Comparison of ENCODE assay signal across 15 cellular contexts in the genomic region with DNA sequence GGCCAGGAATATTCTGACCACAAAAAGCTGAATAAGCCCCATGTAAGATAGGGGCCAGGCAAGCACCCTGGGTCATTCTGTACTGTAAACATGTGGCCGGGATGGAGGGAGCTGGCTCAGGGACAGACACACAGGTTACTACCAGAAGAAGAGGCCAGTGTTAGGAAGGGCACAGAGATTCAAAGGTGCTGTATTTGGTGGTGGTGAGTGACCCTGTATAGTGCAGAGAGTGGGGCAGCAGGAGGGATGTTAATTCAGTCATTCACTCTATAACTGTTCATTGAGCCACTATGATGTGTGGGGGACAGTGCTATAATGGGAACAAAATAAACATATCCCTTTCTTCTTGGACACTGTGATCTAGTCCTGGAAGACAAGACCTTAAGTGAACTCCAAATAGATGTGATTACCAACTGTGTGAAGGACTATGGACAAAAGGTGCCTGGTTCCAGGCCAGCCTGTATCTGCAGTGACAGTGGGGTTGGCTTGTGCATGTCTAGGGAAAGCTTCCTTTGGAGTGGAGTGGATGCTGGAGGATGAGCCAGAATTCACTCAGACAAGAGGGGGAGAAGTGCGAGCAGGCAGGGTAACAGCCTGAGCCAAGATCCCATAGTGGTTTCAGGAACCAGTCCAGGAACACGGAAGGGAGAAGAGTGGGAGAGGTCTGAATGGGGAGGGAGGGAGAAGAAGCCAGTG.
"Had no signal": no experiment of that assay in that cellular context is flagged by ENCODE, and none has a peak within 500 bp of the region (broad histone marks: within the 10 kb centered on the region; RNA-seq: fewer than 3 reads in every experiment).

No MANE protein-coding gene starts in this region.

- H3K4me2 ChIP-seq: hepatocyte had no signal

- H3K9me3 Mint-ChIP-seq: activated B cell treated with CpG ODN at 0.5 μM for 24 hours; activated CD4-positive, alpha-beta T cell treated with anti-CD3 and anti-CD28 coated beads, Interleukin-2, amount 10 ng/mL, durations not matched to agents 24 days and 14 days; activated naive CD8-positive, alpha-beta T cell treated with anti-CD3 and anti-CD28 coated beads for 36 hours; activated T-cell treated with anti-CD3 and anti-CD28 coated beads, Interleukin-2, amount 50 U/mL, for 4 hours; memory B cell; nephron; T-helper 1 cell treated with Interleukin-12 subunit alpha and Interleukin-12 subunit beta and Interleukin-4 antibody, amounts not matched to agents 30 μg/mL and 1 μg/mL, for 36 hours had no signal

- H3K27ac ChIP-seq: colonic mucosa, hepatocyte had no signal

- H3K4me3 ChIP-seq: colonic mucosa, hepatocyte had no signal

- ATAC-seq: activated T-cell treated with anti-CD3 and anti-CD28 coated beads, Interleukin-2, amount 50 U/mL, for 4 hours; SK-N-SH treated with all-trans-retinoic acid at 6 μM for 48 hours; stimulated activated naive CD8-positive, alpha-beta T cell treated with anti-CD3 and anti-CD28 coated beads, Interleukin-15, Interleukin-2, amounts not matched to agents 100 U/mL and 50 U/mL, for 24 hours had no signal

- H3K9me3 ChIP-seq: colonic mucosa had no signal

- H3K36me3 Mint-ChIP-seq: activated naive CD8-positive, alpha-beta T cell treated with anti-CD3 and anti-CD28 coated beads for 36 hours; memory B cell had no signal

- H3K4me1 ChIP-seq: colonic mucosa had no signal

- H3K4me1 Mint-ChIP-seq: activated B cell treated with CpG ODN at 0.5 μM for 24 hours; activated naive CD8-positive, alpha-beta T cell treated with anti-CD3 and anti-CD28 coated beads for 36 hours; memory B cell had no signal

- H3K4me3 Mint-ChIP-seq: activated B cell treated with CpG ODN at 0.5 μM for 24 hours; activated CD4-positive, alpha-beta T cell treated with anti-CD3 and anti-CD28 coated beads, Interleukin-2, amount 10 ng/mL, durations not matched to agents 24 days and 14 days; activated naive CD8-positive, alpha-beta T cell treated with anti-CD3 and anti-CD28 coated beads for 36 hours; activated T-cell treated with anti-CD3 and anti-CD28 coated beads, Interleukin-2, amount 50 U/mL, for 4 hours; memory B cell; nephron; T-helper 1 cell treated with Interleukin-12 subunit alpha and Interleukin-12 subunit beta and Interleukin-4 antibody, amounts not matched to agents 30 μg/mL and 1 μg/mL, for 36 hours had no signal

- H3K27me3 ChIP-seq: colonic mucosa, hepatocyte had no signal

- H3K36me3 ChIP-seq: colonic mucosa had no signal

- H3K27ac Mint-ChIP-seq: activated B cell treated with CpG ODN at 0.5 μM for 24 hours; activated CD4-positive, alpha-beta T cell treated with anti-CD3 and anti-CD28 coated beads, Interleukin-2, amount 10 ng/mL, durations not matched to agents 24 days and 14 days; activated naive CD8-positive, alpha-beta T cell treated with anti-CD3 and anti-CD28 coated beads for 36 hours; memory B cell; nephron; T-helper 1 cell treated with Interleukin-12 subunit alpha and Interleukin-12 subunit beta and Interleukin-4 antibody, amounts not matched to agents 30 μg/mL and 1 μg/mL, for 36 hours had no signal

- H2AFZ ChIP-seq: hepatocyte had no signal

- DNase-seq: activated B cell treated with CpG ODN at 0.5 μM for 24 hours; activated CD4-positive, alpha-beta T cell treated with anti-CD3 and anti-CD28 coated beads, Interleukin-2, amount 10 ng/mL, durations not matched to agents 24 days and 14 days; activated gamma-delta T cell treated with Interleukin-2 at 50 U/mL for 16 hours; activated naive CD8-positive, alpha-beta T cell treated with anti-CD3 and anti-CD28 coated beads for 36 hours; activated T-cell treated with anti-CD3 and anti-CD28 coated beads, Interleukin-2, amount 50 U/mL, for 4 hours; anterior cingulate cortex; colonic mucosa; kidney glomerular epithelial cell; stimulated activated CD4-positive, alpha-beta T cell treated with anti-CD3 and anti-CD28 coated beads, Interleukin-2, amount 100 ng/mL, for 48 hours; stimulated activated naive CD8-positive, alpha-beta T cell treated with anti-CD3 and anti-CD28 coated beads, Interleukin-15, Interleukin-2, amounts not matched to agents 100 U/mL and 50 U/mL, for 24 hours had no signal
